9 cellular contexts compared by ENCODE assay signal in genomic region chr11:72773291-72773690, GRCh38. TPM values are rescaled to one million over a fixed set of nuclear protein-coding genes. Genes with fewer than 3 reads are reported as not detected.
DNase-seq lines count a peak whose midpoint lies in the region; ATAC-seq and TF ChIP-seq lines count a peak whose summit lies in the region.
"Had no signal": no experiment of that assay in that cellular context is flagged by ENCODE, and none has a peak within 500 bp of the region (broad histone marks: within the 10 kb centered on the region; RNA-seq: fewer than 3 reads in every experiment).

No MANE protein-coding gene starts in this region.

- DNase-seq in GOT3 (lab: John Stamatoyannopoulos, UW) = peak; percentile 21
- peak; percentile 76 for DNase-seq in glomerular visceral epithelial cell (ENCODE audit: extremely low spot score)
- DNase-seq in sciatic nerve (ENCODE audit: low spot score) = no peak
- DNase-seq in NCI-H2196 (lab: John Stamatoyannopoulos, UW; ENCODE audit: unreplicated experiment) = no peak
- DNase-seq in NCI-H2081 treated with DMSO at 0.1 percent for 48 hours (lab: John Stamatoyannopoulos, UW) = no peak
- DNase-seq: SW 1271 had no signal

- ATAC-seq in SK-N-SH treated with all-trans-retinoic acid at 6 μM for 48 hours (peak; percentile 89), sciatic nerve (peak; percentile 72), HG03520 (IDR thresholded peaks at IDR 0.05; ENCODE audit: unreplicated experiment) (no peak), HG03196 (IDR thresholded peaks at IDR 0.05; ENCODE audit: unreplicated experiment) (no peak)

- intact Hi-C loops in sciatic nerve (cut with DNase I) = no loop called here

TF ChIP-seq in SK-N-SH treated with all-trans-retinoic acid at 6 μM for 48 hours, 23 proteins besides CTCF, POLR2A, EP300 and RAD21:
- TF ChIP-seq SNAI2 (CRISPR knock-in tag; IDR thresholded peaks at IDR 0.05) (no peak), ZNF70 (CRISPR knock-in tag; IDR thresholded peaks at IDR 0.05) (no peak), PATZ1 (CRISPR knock-in tag; IDR thresholded peaks at IDR 0.05; ENCODE audit: borderline replicate concordance) (0 out of 2 replicates have a peak, but pooled peaks have one; percentile 15), ZFP3 (CRISPR knock-in tag; IDR thresholded peaks at IDR 0.05) (no peak), TOX (CRISPR knock-in tag; IDR thresholded peaks at IDR 0.05; ENCODE audit: borderline replicate concordance) (no peak)

RNA-seq across cellular contexts. Expression of gene STARD10, which starts 20.6 kb away (rescaled TPM):
- 27.2 TPM for total RNA-seq in sciatic nerve

RNA-seq across cellular contexts. Expression of gene ARAP1, which starts 21.1 kb away (rescaled TPM):
- 129 TPM for total RNA-seq in sciatic nerve

RNA-seq across cellular contexts. Expression of gene ATG16L2, which starts 40.9 kb away (rescaled TPM):
- 79.7 TPM for total RNA-seq in sciatic nerve

Comparison
In these comparisons a context has a peak if more than half of its experiments do, and no peak if none do; other contexts are left out.
1. DNase-seq: peak in GOT3 (single experiment) and glomerular visceral epithelial cell (single experiment); none in sciatic nerve (single experiment), NCI-H2196 (single experiment) and NCI-H2081 treated with DMSO at 0.1 percent for 48 hours (single experiment).
2. ATAC-seq: peak in SK-N-SH treated with all-trans-retinoic acid at 6 μM for 48 hours (single experiment) and sciatic nerve (single experiment); none in HG03520 (single experiment) and HG03196 (single experiment).